Comparison of ENCODE assay signal across 26 cellular contexts in the genomic region with DNA sequence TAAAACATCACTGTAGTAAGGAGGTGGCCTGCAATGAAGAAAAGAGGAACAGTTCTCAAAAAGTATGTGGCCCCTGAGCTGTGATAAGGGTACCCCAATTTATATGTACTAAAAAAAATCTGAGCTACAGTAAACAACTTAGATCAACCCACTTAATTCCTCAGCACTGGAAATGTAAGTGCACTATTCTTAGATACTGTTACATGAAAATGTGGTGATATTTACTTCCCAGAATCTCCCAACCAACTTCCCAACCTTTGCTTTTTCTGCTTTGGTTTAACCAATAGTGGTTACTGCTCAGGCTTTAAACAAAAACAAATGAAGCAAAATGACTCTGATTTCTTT.
DNase-seq lines count a peak whose midpoint lies in the region; ATAC-seq, FAIRE-seq and TF ChIP-seq lines count a peak whose summit lies in the region.
"Had no signal": no experiment of that assay in that cellular context is flagged by ENCODE, and none has a peak within 500 bp of the region (broad histone marks: within the 10 kb centered on the region; RNA-seq: fewer than 3 reads in every experiment).

No MANE protein-coding gene starts in this region.

- DNase-seq in GM12892 (ENCODE audit: insufficient read length) (no peak), adipocyte (ENCODE audit: low read depth) (no peak), heart right ventricle (no peak), osteocyte (ENCODE audit: extremely low spot score, unreplicated experiment) (no peak), T-helper 1 cell (no peak), lower leg skin (ENCODE audit: low spot score in 2 of 2) (no peak), foreskin keratinocyte (no peak)
- DNase-seq in CD4-positive, alpha-beta T cell, result no peak
- DNase-seq: ACHN; activated CD8-positive, alpha-beta T cell treated with anti-CD3 and anti-CD28 coated beads, Interleukin-2, amount 10 ng/mL, durations not matched to agents 7 days and 5 days; activated T-cell treated with anti-CD3 and anti-CD28 coated beads, Interleukin-2, amount 50 U/mL, for 24 hours; adrenal gland; C1 segment of cervical spinal cord; caudate nucleus; naive B cell; NCI-H1105 treated with DMSO at 0.1 percent for 48 hours; pancreas; right lobe of liver; T-helper 9 cell had no signal

- H3K4me3 Mint-ChIP-seq in osteocyte (ENCODE audit: unreplicated experiment), result no peak overlapping the region
- H3K4me3 Mint-ChIP-seq in CD4-positive, alpha-beta T cell, result no peak overlapping the region
- H3K4me3 Mint-ChIP-seq: activated CD8-positive, alpha-beta T cell treated with anti-CD3 and anti-CD28 coated beads, Interleukin-2, amount 10 ng/mL, durations not matched to agents 7 days and 5 days; activated T-cell treated with anti-CD3 and anti-CD28 coated beads, Interleukin-2, amount 50 U/mL, for 24 hours; naive B cell had no signal

- H3K36me3 Mint-ChIP-seq in osteocyte (ENCODE audit: unreplicated experiment), result peaks cover 25% of the 10 kb centered on the region
- no peaks in the 10 kb centered on the region for H3K36me3 Mint-ChIP-seq in CD4-positive, alpha-beta T cell (ENCODE audit: low read depth)
- H3K36me3 Mint-ChIP-seq: naive B cell had no signal

- H3K27ac Mint-ChIP-seq in osteocyte (ENCODE audit: unreplicated experiment), result peak overlapping the region; percentile 29
- no peak overlapping the region for H3K27ac Mint-ChIP-seq in CD4-positive, alpha-beta T cell
- H3K27ac Mint-ChIP-seq: activated CD8-positive, alpha-beta T cell treated with anti-CD3 and anti-CD28 coated beads, Interleukin-2, amount 10 ng/mL, durations not matched to agents 7 days and 5 days; activated T-cell treated with anti-CD3 and anti-CD28 coated beads, Interleukin-2, amount 50 U/mL, for 24 hours; naive B cell had no signal

- no peaks in the 10 kb centered on the region for H3K36me3 ChIP-seq in adipocyte (ENCODE audit: control insufficient read depth, insufficient read depth, low read length, severe bottlenecking)
- peaks cover 0 to 9% (median 0%) of the 10 kb centered on the region in 9 donors for H3K36me3 ChIP-seq in heart right ventricle
- H3K36me3 ChIP-seq: adrenal gland, pancreas, right lobe of liver had no signal

- H3K9ac ChIP-seq in adipocyte (ENCODE audit: low read length), result no peak overlapping the region

- FAIRE-seq in GM12892 (lab: Jason Lieb, UNC), result peak; percentile 40
- FAIRE-seq: D721Med, frontal cortex, H1, HepG2, keratinocyte, pancreas, RCC 7860 had no signal

- H3K9me3 ChIP-seq in adipocyte (ENCODE audit: control insufficient read depth, low read length), result no peaks in the 10 kb centered on the region
- H3K9me3 ChIP-seq in heart right ventricle, result no peaks in the 10 kb centered on the region
- H3K9me3 ChIP-seq in CD4-positive, alpha-beta T cell (ENCODE audit: control insufficient read depth, low read length), result no peaks in the 10 kb centered on the region
- H3K9me3 ChIP-seq: adrenal gland, pancreas, right lobe of liver had no signal

- intact Hi-C loops in heart right ventricle (cut with DNase I), result loop anchor here in 1 of 10 donors (10.0 kb wide), 1 partner anchor 114 kb away; a partner anchor contains a TSS
- intact Hi-C loops in lower leg skin (cut with DNase I; ENCODE audit: low total_unique reads), result no loop called here
- intact Hi-C loops in CD4-positive, alpha-beta T cell (cut with DNase I, micrococcal nuclease), result no loop called here

- ATAC-seq in heart right ventricle (peak in 4 of 8 donors; percentile 38 to 59 (median 38)), foreskin keratinocyte (no peak)
- no peak for ATAC-seq in CD4-positive, alpha-beta T cell (ENCODE audit: poor library complexity)
- ATAC-seq: activated CD8-positive, alpha-beta T cell treated with anti-CD3 and anti-CD28 coated beads, Interleukin-2, amount 10 ng/mL, durations not matched to agents 7 days and 5 days; HepG2 had no signal

- CTCF ChIA-PET in CD4-positive, alpha-beta T cell (lab: Charles Lee), result no interaction called here

- H3K4me1 ChIP-seq in adipocyte (ENCODE audit: control insufficient read depth, insufficient read depth, low read length) (peaks cover 17% of the 10 kb centered on the region), heart right ventricle (peaks cover 0 to 39% (median 20%) of the 10 kb centered on the region in 9 donors), foreskin keratinocyte (no peaks in the 10 kb centered on the region)

- H3K27ac ChIP-seq in heart right ventricle (peak overlapping the region in 8 of 10 donors; percentile 41 to 75 (median 60)), foreskin keratinocyte (no peak overlapping the region)
- H3K27ac ChIP-seq in CD4-positive, alpha-beta T cell (ENCODE audit: low read depth, low read length), result no peak overlapping the region
- H3K27ac ChIP-seq: HL-60 had no signal

- POLR2A ChIA-PET in CD4-positive, alpha-beta T cell (lab: Charles Lee), result no interaction called here

- peak overlapping the region; percentile 34 for H3K4me3 ChIP-seq in adipocyte (ENCODE audit: low read length)
- peak overlapping the region in 1 of 10 donors; percentile 3 for H3K4me3 ChIP-seq in heart right ventricle
- H3K4me3 ChIP-seq in lower leg skin (ENCODE audit: low read depth, poor library complexity, severe bottlenecking), result no peak overlapping the region
- H3K4me3 ChIP-seq: adrenal gland, pancreas, right lobe of liver had no signal

- H3K9me3 Mint-ChIP-seq in osteocyte (ENCODE audit: unreplicated experiment), result no peaks in the 10 kb centered on the region
- H3K9me3 Mint-ChIP-seq in CD4-positive, alpha-beta T cell, result peaks cover 3% of the 10 kb centered on the region
- H3K9me3 Mint-ChIP-seq: activated T-cell treated with anti-CD3 and anti-CD28 coated beads, Interleukin-2, amount 50 U/mL, for 24 hours had no signal

- H3K4me1 Mint-ChIP-seq in osteocyte (ENCODE audit: unreplicated experiment), result peaks cover 11% of the 10 kb centered on the region
- no peaks in the 10 kb centered on the region for H3K4me1 Mint-ChIP-seq in CD4-positive, alpha-beta T cell (ENCODE audit: low read depth)
- H3K4me1 Mint-ChIP-seq: naive B cell had no signal

- H3K27me3 ChIP-seq in adipocyte (replicated peaks; ENCODE audit: control insufficient read depth, insufficient read depth, low read length) (no peaks in the 10 kb centered on the region), heart right ventricle (no peaks in the 10 kb centered on the region), foreskin keratinocyte (no peaks in the 10 kb centered on the region)
- no peaks in the 10 kb centered on the region for H3K27me3 ChIP-seq in CD4-positive, alpha-beta T cell (ENCODE audit: control insufficient read depth, insufficient read depth, low read length)
- H3K27me3 ChIP-seq: adrenal gland, pancreas, right lobe of liver had no signal

- no peaks in the 10 kb centered on the region for H3K27me3 Mint-ChIP-seq in osteocyte (ENCODE audit: unreplicated experiment)
- no peaks in the 10 kb centered on the region for H3K27me3 Mint-ChIP-seq in CD4-positive, alpha-beta T cell
- H3K27me3 Mint-ChIP-seq: activated T-cell treated with anti-CD3 and anti-CD28 coated beads, Interleukin-2, amount 50 U/mL, for 24 hours; naive B cell had no signal

- TF ChIP-seq POLR2A in GM12892 (IDR thresholded peaks at IDR 0.05; ENCODE audit: low read depth, low read length), result no peak
- TF ChIP-seq POLR2A in lower leg skin (IDR thresholded peaks at IDR 0.05), result no peak

- TF ChIP-seq CTCF in heart right ventricle (IDR thresholded peaks at IDR 0.05) (no peak), osteocyte (IDR thresholded peaks at IDR 0.05) (no peak), lower leg skin (IDR thresholded peaks at IDR 0.05) (no peak), foreskin keratinocyte (conservative IDR thresholded peaks at IDR 0.05) (no peak)
- no peak for TF ChIP-seq CTCF in CD4-positive, alpha-beta T cell (IDR thresholded peaks at IDR 0.05)

Comparison
In these comparisons a context has a peak if more than half of its experiments do, and no peak if none do; other contexts are left out.
1. H3K27ac ChIP-seq: peak in heart right ventricle (8 of 10); none in CD4-positive, alpha-beta T cell (single experiment) and foreskin keratinocyte (single experiment).